8 cellular contexts compared by ENCODE assay signal in the genomic region with DNA sequence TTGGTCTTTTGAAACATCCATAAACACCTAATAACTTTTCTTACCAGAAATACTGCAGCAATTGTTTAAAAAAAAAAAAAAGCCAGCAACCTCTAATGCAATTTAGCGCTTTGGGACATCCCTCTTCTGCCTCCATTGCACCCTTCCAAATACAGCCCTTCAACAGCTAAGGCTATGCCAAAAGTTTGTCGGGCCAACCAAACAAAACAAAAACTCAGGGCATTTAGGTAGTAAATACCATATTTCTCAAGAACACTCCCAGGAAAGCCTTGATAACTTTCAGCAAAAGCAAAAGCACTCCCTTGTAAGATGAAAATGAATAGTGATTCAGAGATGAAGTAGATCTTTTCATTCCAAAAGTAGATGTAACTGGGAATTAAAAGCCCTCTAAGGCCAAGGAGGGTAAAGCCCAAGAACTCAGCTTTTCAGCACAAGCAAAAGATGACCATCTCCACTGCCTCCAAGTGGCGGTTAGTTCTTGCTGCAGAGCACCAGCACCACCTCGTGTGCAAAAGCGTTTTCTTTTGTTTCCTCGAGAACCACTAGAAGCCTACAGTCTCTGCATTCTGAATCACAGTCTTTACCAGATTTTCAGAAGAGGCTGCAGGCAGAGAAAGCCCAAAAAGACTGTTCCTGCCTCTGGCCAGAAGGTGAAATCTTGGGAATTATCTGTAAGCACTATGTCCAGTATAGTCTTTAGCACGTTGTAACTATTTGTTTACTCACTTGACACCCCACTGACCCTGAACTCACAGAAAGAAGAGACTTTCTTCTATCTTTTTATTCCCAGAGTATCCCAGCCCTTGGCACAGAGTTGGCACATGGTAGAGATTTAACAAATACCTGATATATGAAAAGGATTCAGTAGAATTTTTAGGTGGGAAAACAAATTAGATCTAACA. TPM values are rescaled to one million over a fixed set of nuclear protein-coding genes. Genes with fewer than 3 reads are reported as not detected.
DNase-seq lines count a peak whose midpoint lies in the region; ATAC-seq and TF ChIP-seq lines count a peak whose summit lies in the region.

No MANE protein-coding gene starts in this region.

- peak; percentile 72 for DNase-seq in DMS114 treated with DMSO at 0.1 percent for 48 hours (lab: John Stamatoyannopoulos, UW; ENCODE audit: unreplicated experiment)
- DNase-seq in HPDE6-E6E7 (ENCODE audit: extremely low spot score), result peak; percentile 54
- DNase-seq in NCI-H774 (lab: John Stamatoyannopoulos, UW), result peak; percentile 33
- DNase-seq in astrocyte of the spinal cord (ENCODE audit: low read depth, low spot score), result peak; percentile 80
- peak; percentile 81 for DNase-seq in iris pigment epithelial cell (ENCODE audit: low read depth)
- DNase-seq in stimulated activated naive CD8-positive, alpha-beta T cell treated with anti-CD3 and anti-CD28 coated beads, Interleukin-15, Interleukin-2, amounts not matched to agents 100 U/mL and 50 U/mL, for 24 hours, result peak; percentile 27
- no peak for DNase-seq in mesenteric fat pad (ENCODE audit: low spot score)

- H3K4me3 ChIP-seq in astrocyte of the spinal cord (ENCODE audit: low read depth, low read length), result no peak overlapping the region

- ATAC-seq in GM19351 (IDR thresholded peaks at IDR 0.05; ENCODE audit: unreplicated experiment), result peak; percentile 86
- ATAC-seq in stimulated activated naive CD8-positive, alpha-beta T cell treated with anti-CD3 and anti-CD28 coated beads, Interleukin-15, Interleukin-2, amounts not matched to agents 100 U/mL and 50 U/mL, for 24 hours, result no peak

- peak; percentile 76 for TF ChIP-seq CTCF in astrocyte of the spinal cord (IDR thresholded peaks at IDR 0.05; ENCODE audit: low read depth, low read length)

- in situ Hi-C loops in astrocyte of the spinal cord (cut with HindIII; ENCODE audit: low sequenced_read_pairs), result no loop called here

RNA-seq across cellular contexts. Expression of gene SIX6, which starts 53.1 kb away (rescaled TPM):
- total RNA-seq in mesenteric fat pad, result not detected
